21 cellular contexts compared by ENCODE assay signal in genomic region chr3:48082580-48083187, GRCh38.
"Had no signal": no experiment of that assay in that cellular context is flagged by ENCODE, and none has a peak within 500 bp of the region (broad histone marks: within the 10 kb centered on the region; RNA-seq: fewer than 3 reads in every experiment).

No MANE protein-coding gene starts in this region.

- DNase-seq: activated CD4-positive, CD25-positive, alpha-beta regulatory T cell; activated naive CD8-positive, alpha-beta T cell treated with anti-CD3 and anti-CD28 coated beads, Interleukin-2, amount 10 ng/mL, durations not matched to agents 7 days and 5 days; anterior cingulate cortex; cerebellar nuclear complex; dermis blood vessel endothelial cell; hippocampal formation; left lung; naive thymus-derived CD8-positive, alpha-beta T cell; retina; spleen; stimulated activated CD4-positive, alpha-beta T cell treated with anti-CD3 and anti-CD28 coated beads, Interleukin-1b, Interleukin-23, amount 100 ng/mL, for 48 hours; stimulated activated naive CD8-positive, alpha-beta T cell treated with anti-CD3 and anti-CD28 coated beads, Interleukin-15, amount 100 ng/mL, for 72 hours; SW 1271; thyroid gland had no signal

- H3K9ac ChIP-seq: parathyroid adenoma had no signal

- FAIRE-seq: keratinocyte had no signal

- H3K36me3 ChIP-seq: breast epithelium, neutrophil, thyroid gland, vagina had no signal

- H3K27me3 ChIP-seq: breast epithelium, left lung, neutrophil, spleen, thyroid gland, vagina had no signal

- ATAC-seq: left lung; naive thymus-derived CD8-positive, alpha-beta T cell; stimulated activated naive CD8-positive, alpha-beta T cell treated with anti-CD3 and anti-CD28 coated beads, Interleukin-15, amount 100 ng/mL, for 72 hours had no signal

- H3K4me3 ChIP-seq: breast epithelium, left lung, spleen, thyroid gland, vagina had no signal

- H3K27me3 Mint-ChIP-seq: activated naive CD8-positive, alpha-beta T cell treated with anti-CD3 and anti-CD28 coated beads, Interleukin-2, amount 10 ng/mL, durations not matched to agents 7 days and 5 days; memory B cell; naive thymus-derived CD8-positive, alpha-beta T cell; stimulated activated naive CD8-positive, alpha-beta T cell treated with anti-CD3 and anti-CD28 coated beads, Interleukin-15, amount 100 ng/mL, for 72 hours had no signal

- H3K9me3 ChIP-seq: breast epithelium, left lung, neutrophil, spleen, thyroid gland, vagina had no signal

- H3K4me3 Mint-ChIP-seq: activated naive CD8-positive, alpha-beta T cell treated with anti-CD3 and anti-CD28 coated beads, Interleukin-2, amount 10 ng/mL, durations not matched to agents 7 days and 5 days; activated T-helper 1 cell treated with anti-CD3 and anti-CD28 coated beads, Interleukin-12 subunit alpha, Interleukin-12 subunit beta, Interleukin-2, Interleukin-4 antibody, amounts not matched to agents 30 ng/mL and 10 ng/mL and 1 ng/mL, durations not matched to agents 14 hours and 24 hours and 36 hours; memory B cell; naive thymus-derived CD8-positive, alpha-beta T cell; stimulated activated naive CD8-positive, alpha-beta T cell treated with anti-CD3 and anti-CD28 coated beads, Interleukin-15, amount 100 ng/mL, for 72 hours had no signal

- H3K27ac ChIP-seq: breast epithelium, left lung, neutrophil, parathyroid adenoma, spleen, thyroid gland, vagina had no signal

- H3K27ac Mint-ChIP-seq: activated naive CD8-positive, alpha-beta T cell treated with anti-CD3 and anti-CD28 coated beads, Interleukin-2, amount 10 ng/mL, durations not matched to agents 7 days and 5 days; activated T-helper 1 cell treated with anti-CD3 and anti-CD28 coated beads, Interleukin-12 subunit alpha, Interleukin-12 subunit beta, Interleukin-2, Interleukin-4 antibody, amounts not matched to agents 30 ng/mL and 10 ng/mL and 1 ng/mL, durations not matched to agents 14 hours and 24 hours and 36 hours; memory B cell; stimulated activated naive CD8-positive, alpha-beta T cell treated with anti-CD3 and anti-CD28 coated beads, Interleukin-15, amount 100 ng/mL, for 72 hours had no signal

- H3K9me3 Mint-ChIP-seq: activated naive CD8-positive, alpha-beta T cell treated with anti-CD3 and anti-CD28 coated beads, Interleukin-2, amount 10 ng/mL, durations not matched to agents 7 days and 5 days; activated T-helper 1 cell treated with anti-CD3 and anti-CD28 coated beads, Interleukin-12 subunit alpha, Interleukin-12 subunit beta, Interleukin-2, Interleukin-4 antibody, amounts not matched to agents 30 ng/mL and 10 ng/mL and 1 ng/mL, durations not matched to agents 14 hours and 24 hours and 36 hours; memory B cell; naive thymus-derived CD8-positive, alpha-beta T cell; stimulated activated naive CD8-positive, alpha-beta T cell treated with anti-CD3 and anti-CD28 coated beads, Interleukin-15, amount 100 ng/mL, for 72 hours had no signal

- H2AFZ ChIP-seq: parathyroid adenoma had no signal
